ENCODE assay signal across 15 cellular contexts in the genomic region with DNA sequence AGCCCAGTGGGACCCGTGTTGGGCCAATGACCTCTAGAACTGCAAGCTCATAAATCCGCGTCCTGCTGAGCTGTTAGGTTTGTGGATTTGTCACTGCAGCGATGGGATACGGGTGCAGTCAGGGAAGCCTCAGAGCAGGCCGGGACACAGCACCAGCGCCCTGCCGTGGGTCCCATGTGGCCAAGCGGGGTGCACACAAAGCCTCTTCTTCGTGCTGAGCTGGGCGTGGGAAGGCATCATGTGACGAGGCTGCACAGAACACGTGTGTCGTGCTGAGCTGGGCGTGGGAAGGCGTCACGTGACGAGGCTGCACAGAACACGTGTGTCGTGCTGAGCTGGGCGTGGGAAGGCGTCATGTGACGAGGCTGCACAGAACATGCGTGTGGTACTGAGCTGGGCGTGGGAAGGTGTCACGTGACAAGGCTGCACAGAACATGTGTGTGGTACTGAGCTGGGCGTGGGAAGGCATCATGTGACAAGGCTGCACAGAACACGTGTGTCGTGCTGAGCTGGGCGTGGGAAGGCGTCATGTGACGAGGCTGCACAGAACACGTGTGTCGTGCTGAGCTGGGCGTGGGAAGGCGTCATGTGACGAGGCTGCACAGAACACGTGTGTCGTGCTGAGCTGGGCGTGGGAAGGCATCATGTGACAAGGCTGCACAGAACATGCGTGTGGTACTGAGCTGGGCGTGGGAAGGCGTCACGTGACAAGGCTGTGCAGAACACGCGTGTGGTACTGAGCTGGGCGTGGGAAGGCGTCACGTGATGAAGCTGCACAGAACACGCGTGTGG. TPM values are rescaled to one million over a fixed set of nuclear protein-coding genes. Genes with fewer than 3 reads are reported as not detected.
"Had no signal": no experiment of that assay in that cellular context is flagged by ENCODE, and none has a peak within 500 bp of the region (broad histone marks: within the 10 kb centered on the region; RNA-seq: fewer than 3 reads in every experiment).

No MANE protein-coding gene starts in this region.

RNA-seq across cellular contexts. Expression of a gene that starts 24.7 kb away (rescaled TPM):
- total RNA-seq: activated CD4-positive, alpha-beta memory T cell treated with anti-CD3 and anti-CD28 coated beads, Interleukin-2, amount 10 ng/mL, durations not matched to agents 7 days and 5 days; activated CD4-positive, alpha-beta T cell treated with anti-CD3 and anti-CD28 coated beads, Interleukin-2, amount 10 ng/mL, durations not matched to agents 7 days and 5 days; activated CD8-positive, alpha-beta memory T cell treated with anti-CD3 and anti-CD28 coated beads, Interleukin-2, amount 10 ng/mL, durations not matched to agents 7 days and 5 days; activated CD8-positive, alpha-beta T cell treated with anti-CD3 and anti-CD28 coated beads, Interleukin-2, amount 10 ng/mL, durations not matched to agents 7 days and 5 days; activated naive CD8-positive, alpha-beta T cell treated with anti-CD3 and anti-CD28 coated beads, Interleukin-2, amount 10 ng/mL, durations not matched to agents 7 days and 5 days; activated T-helper 2 cell treated with anti-CD3 and anti-CD28 coated beads, Interferon-gamma antibody, Interleukin-2, Interleukin-4, amounts not matched to agents 10 μg/mL and 5 μg/mL and 100 μg/mL, durations not matched to agents 14 hours and 24 hours and 36 hours; ascending aorta; chondrocyte; T-helper 1 cell treated with Interleukin-12 subunit alpha and Interleukin-12 subunit beta and Interleukin-4 antibody, amounts not matched to agents 30 ng/mL and 1 ng/mL, for 36 hours; T-helper 17 cell; T-helper 2 cell treated with Interferon-gamma antibody and Interleukin-4, amounts not matched to agents 100 ng/mL and 5 ng/mL, for 36 hours had no signal

RNA-seq across cellular contexts. Expression of a gene that starts 40.3 kb away (rescaled TPM):
- total RNA-seq: activated CD4-positive, alpha-beta memory T cell treated with anti-CD3 and anti-CD28 coated beads, Interleukin-2, amount 10 ng/mL, durations not matched to agents 7 days and 5 days; activated CD4-positive, alpha-beta T cell treated with anti-CD3 and anti-CD28 coated beads for 36 hours; activated CD4-positive, alpha-beta T cell treated with anti-CD3 and anti-CD28 coated beads, Interleukin-2, amount 10 ng/mL, durations not matched to agents 7 days and 5 days; activated CD8-positive, alpha-beta memory T cell treated with anti-CD3 and anti-CD28 coated beads, Interleukin-2, amount 10 ng/mL, durations not matched to agents 7 days and 5 days; activated CD8-positive, alpha-beta T cell treated with anti-CD3 and anti-CD28 coated beads, Interleukin-2, amount 10 ng/mL, durations not matched to agents 7 days and 5 days; activated naive CD8-positive, alpha-beta T cell treated with anti-CD3 and anti-CD28 coated beads, Interleukin-2, amount 10 ng/mL, durations not matched to agents 7 days and 5 days; activated T-helper 2 cell treated with anti-CD3 and anti-CD28 coated beads, Interferon-gamma antibody, Interleukin-2, Interleukin-4, amounts not matched to agents 10 μg/mL and 5 μg/mL and 100 μg/mL, durations not matched to agents 14 hours and 24 hours and 36 hours; ascending aorta; body of pancreas; breast epithelium; cardiac muscle cell; chondrocyte; T-helper 1 cell treated with Interleukin-12 subunit alpha and Interleukin-12 subunit beta and Interleukin-4 antibody, amounts not matched to agents 30 ng/mL and 1 ng/mL, for 36 hours; T-helper 2 cell treated with Interferon-gamma antibody and Interleukin-4, amounts not matched to agents 100 ng/mL and 5 ng/mL, for 36 hours had no signal
- polyA plus RNA-seq: cardiac muscle cell had no signal

RNA-seq across cellular contexts. Expression of a gene that starts 59.8 kb away (rescaled TPM):
- total RNA-seq: activated CD4-positive, alpha-beta memory T cell treated with anti-CD3 and anti-CD28 coated beads, Interleukin-2, amount 10 ng/mL, durations not matched to agents 7 days and 5 days; activated CD4-positive, alpha-beta T cell treated with anti-CD3 and anti-CD28 coated beads, Interleukin-2, amount 10 ng/mL, durations not matched to agents 7 days and 5 days; activated CD8-positive, alpha-beta memory T cell treated with anti-CD3 and anti-CD28 coated beads, Interleukin-2, amount 10 ng/mL, durations not matched to agents 7 days and 5 days; activated naive CD8-positive, alpha-beta T cell treated with anti-CD3 and anti-CD28 coated beads, Interleukin-2, amount 10 ng/mL, durations not matched to agents 7 days and 5 days; ascending aorta; T-helper 1 cell treated with Interleukin-12 subunit alpha and Interleukin-12 subunit beta and Interleukin-4 antibody, amounts not matched to agents 30 ng/mL and 1 ng/mL, for 36 hours; T-helper 2 cell treated with Interferon-gamma antibody and Interleukin-4, amounts not matched to agents 100 ng/mL and 5 ng/mL, for 36 hours had no signal
